Comparison of ENCODE assay signal across 34 cellular contexts in genomic region chr13:54317722-54318121, GRCh38.
"Had no signal": no experiment of that assay in that cellular context is flagged by ENCODE, and none has a peak within 500 bp of the region (broad histone marks: within the 10 kb centered on the region; RNA-seq: fewer than 3 reads in every experiment).

No MANE protein-coding gene starts in this region.

- H3K27ac Mint-ChIP-seq: activated B cell treated with CpG ODN at 0.5 μM for 24 hours; activated CD4-positive, alpha-beta memory T cell treated with anti-CD3 and anti-CD28 coated beads for 36 hours; activated CD4-positive, alpha-beta T cell treated with anti-CD3 and anti-CD28 coated beads, Interleukin-2, amount 10 ng/mL, durations not matched to agents 24 days and 14 days; activated CD8-positive, alpha-beta T cell treated with anti-CD3 and anti-CD28 coated beads for 36 hours; activated naive CD4-positive, alpha-beta T cell treated with anti-CD3 and anti-CD28 coated beads for 36 hours; activated naive CD4-positive, alpha-beta T cell treated with anti-CD3 and anti-CD28 coated beads, Interleukin-2, amount 50 U/mL, for 72 hours; activated naive CD8-positive, alpha-beta T cell treated with anti-CD3 and anti-CD28 coated beads for 36 hours; activated T-cell treated with anti-CD3 and anti-CD28 coated beads, Interleukin-2, amount 50 U/mL, for 72 hours; activated T-helper 1 cell treated with anti-CD3 and anti-CD28 coated beads, Interleukin-12 subunit alpha, Interleukin-12 subunit beta, Interleukin-2, Interleukin-4 antibody, amounts not matched to agents 30 ng/mL and 10 ng/mL and 1 ng/mL, durations not matched to agents 14 hours and 24 hours and 36 hours; activated T-helper 17 cell treated with anti-CD3 and anti-CD28 coated beads, Interleukin-2, amount 50 U/mL, for 72 hours; brain; T-helper 17 cell; T-helper 2 cell treated with Interferon-gamma antibody and Interleukin-4, amounts not matched to agents 5 μg/mL and 100 μg/mL, for 36 hours had no signal

- H3K4me1 ChIP-seq: adrenal gland, ascending aorta had no signal

- ATAC-seq: activated CD8-positive, alpha-beta T cell treated with anti-CD3 and anti-CD28 coated beads for 36 hours; activated naive CD4-positive, alpha-beta T cell treated with anti-CD3 and anti-CD28 coated beads, Interleukin-2, amount 50 U/mL, for 72 hours; activated T-cell treated with anti-CD3 and anti-CD28 coated beads, Interleukin-2, amount 50 U/mL, for 4 hours; activated T-cell treated with anti-CD3 and anti-CD28 coated beads, Interleukin-2, amount 50 U/mL, for 72 hours; activated T-helper 17 cell treated with anti-CD3 and anti-CD28 coated beads, Interleukin-2, amount 50 U/mL, for 72 hours; T-helper 17 cell had no signal

- H3K4me1 Mint-ChIP-seq: activated B cell treated with CpG ODN at 0.5 μM for 24 hours; activated CD4-positive, alpha-beta T cell treated with anti-CD3 and anti-CD28 coated beads, Interleukin-2, amount 10 ng/mL, durations not matched to agents 24 days and 14 days; activated naive CD8-positive, alpha-beta T cell treated with anti-CD3 and anti-CD28 coated beads for 36 hours; activated T-helper 17 cell treated with anti-CD3 and anti-CD28 coated beads, Interleukin-2, amount 50 U/mL, for 72 hours; central memory CD8-positive, alpha-beta T cell; T-helper 17 cell had no signal

- H3K27me3 Mint-ChIP-seq: activated B cell treated with CpG ODN at 0.5 μM for 24 hours; activated CD4-positive, alpha-beta memory T cell treated with anti-CD3 and anti-CD28 coated beads for 36 hours; activated CD4-positive, alpha-beta T cell treated with anti-CD3 and anti-CD28 coated beads, Interleukin-2, amount 10 ng/mL, durations not matched to agents 24 days and 14 days; activated CD8-positive, alpha-beta T cell treated with anti-CD3 and anti-CD28 coated beads for 36 hours; activated naive CD8-positive, alpha-beta T cell treated with anti-CD3 and anti-CD28 coated beads for 36 hours; activated T-helper 17 cell treated with anti-CD3 and anti-CD28 coated beads, Interleukin-2, amount 50 U/mL, for 72 hours; brain; central memory CD8-positive, alpha-beta T cell; T-helper 17 cell had no signal

- H3K36me3 ChIP-seq: adrenal gland, ascending aorta, cardiac muscle cell had no signal

- H3K4me3 ChIP-seq: adrenal gland, ascending aorta, cardiac muscle cell had no signal

- H3K27ac ChIP-seq: adrenal gland, ascending aorta, cardiac muscle cell, VCaP had no signal

- H3K4me3 Mint-ChIP-seq: activated B cell treated with CpG ODN at 0.5 μM for 24 hours; activated CD4-positive, alpha-beta memory T cell treated with anti-CD3 and anti-CD28 coated beads for 36 hours; activated CD4-positive, alpha-beta T cell treated with anti-CD3 and anti-CD28 coated beads, Interleukin-2, amount 10 ng/mL, durations not matched to agents 24 days and 14 days; activated CD8-positive, alpha-beta T cell treated with anti-CD3 and anti-CD28 coated beads for 36 hours; activated naive CD4-positive, alpha-beta T cell treated with anti-CD3 and anti-CD28 coated beads for 36 hours; activated naive CD8-positive, alpha-beta T cell treated with anti-CD3 and anti-CD28 coated beads for 36 hours; activated T-cell treated with anti-CD3 and anti-CD28 coated beads, Interleukin-2, amount 50 U/mL, for 4 hours; activated T-cell treated with anti-CD3 and anti-CD28 coated beads, Interleukin-2, amount 50 U/mL, for 72 hours; activated T-helper 1 cell treated with anti-CD3 and anti-CD28 coated beads, Interleukin-12 subunit alpha, Interleukin-12 subunit beta, Interleukin-2, Interleukin-4 antibody, amounts not matched to agents 30 ng/mL and 10 ng/mL and 1 ng/mL, durations not matched to agents 14 hours and 24 hours and 36 hours; activated T-helper 17 cell treated with anti-CD3 and anti-CD28 coated beads, Interleukin-2, amount 50 U/mL, for 72 hours; brain; central memory CD8-positive, alpha-beta T cell; T-helper 17 cell; T-helper 2 cell treated with Interferon-gamma antibody and Interleukin-4, amounts not matched to agents 5 μg/mL and 100 μg/mL, for 36 hours had no signal

- H3K27me3 ChIP-seq: adrenal gland, ascending aorta, cardiac muscle cell had no signal

- H3K9me3 ChIP-seq: adrenal gland, ascending aorta had no signal

- H3K36me3 Mint-ChIP-seq: activated CD4-positive, alpha-beta memory T cell treated with anti-CD3 and anti-CD28 coated beads for 36 hours; activated naive CD4-positive, alpha-beta T cell treated with anti-CD3 and anti-CD28 coated beads, Interleukin-2, amount 50 U/mL, for 72 hours; activated naive CD8-positive, alpha-beta T cell treated with anti-CD3 and anti-CD28 coated beads for 36 hours; brain had no signal

- DNase-seq: activated B cell treated with CpG ODN at 0.5 μM for 24 hours; activated CD4-positive, alpha-beta memory T cell treated with anti-CD3 and anti-CD28 coated beads for 36 hours; activated CD4-positive, alpha-beta T cell treated with anti-CD3 and anti-CD28 coated beads for 4 hours; activated CD4-positive, alpha-beta T cell treated with anti-CD3 and anti-CD28 coated beads, Interleukin-2, amount 10 ng/mL, durations not matched to agents 24 days and 14 days; activated CD4-positive, alpha-beta T cell treated with anti-CD3 and anti-CD28 coated beads, Interleukin-2, amount 50 U/mL, for 1 hour; activated CD4-positive, alpha-beta T cell treated with anti-CD3 and anti-CD28 coated beads, Interleukin-2, amount 50 U/mL, for 4 hours; activated CD4-positive, CD25-positive, alpha-beta regulatory T cell treated with anti-CD3 and anti-CD28 coated beads, Interleukin-2, amount 50 U/mL, for 72 hours; activated CD8-positive, alpha-beta memory T cell treated with anti-CD3 and anti-CD28 coated beads, Interleukin-2, amount 50 U/mL, for 4 hours; activated CD8-positive, alpha-beta T cell treated with anti-CD3 and anti-CD28 coated beads for 36 hours; activated effector memory CD4-positive, alpha-beta T cell treated with anti-CD3 and anti-CD28 coated beads, Interleukin-2, amount 50 U/mL, for 16 hours; activated gamma-delta T cell treated with Interleukin-2 at 50 U/mL for 16 hours; activated naive CD4-positive, alpha-beta T cell; activated naive CD4-positive, alpha-beta T cell treated with anti-CD3 and anti-CD28 coated beads for 36 hours; activated naive CD4-positive, alpha-beta T cell treated with anti-CD3 and anti-CD28 coated beads, Interleukin-2, amount 50 U/mL, for 16 hours; activated naive CD8-positive, alpha-beta T cell treated with anti-CD3 and anti-CD28 coated beads for 36 hours; activated T-cell treated with anti-CD3 and anti-CD28 coated beads for 4 hours; activated T-cell treated with anti-CD3 and anti-CD28 coated beads, Interleukin-2, amount 50 U/mL, for 1 hour; activated T-cell treated with anti-CD3 and anti-CD28 coated beads, Interleukin-2, amount 50 U/mL, for 4 hours; activated T-cell treated with anti-CD3 and anti-CD28 coated beads, Interleukin-2, amount 50 U/mL, for 72 hours; adrenal gland; amniotic stem cell; caudate nucleus; SW 1271; T-helper 17 cell; T-helper 9 cell had no signal
